ENCODE assay signal across 1 cellular context in genomic region chr16:77190478-77191258, GRCh38.
TF ChIP-seq lines count a peak whose summit lies in the region.

MON1B (plus strand) TSS chr16:77191190; CDS start chr16:77191486, 296 bp downstream.

TF ChIP-seq in HepG2, 621 proteins besides CTCF, POLR2A, EP300 and RAD21 (continued from another document and continues in another):
- TF ChIP-seq HOXA9 (CRISPR knock-in tag; IDR thresholded peaks at IDR 0.05; ENCODE audit: borderline replicate concordance) (no peak), PLRG1 (conservative IDR thresholded peaks at IDR 0.05) (no peak), MXD1 (CRISPR knock-in tag; IDR thresholded peaks at IDR 0.05) (no peak), ZEB1 (IDR thresholded peaks at IDR 0.05; ENCODE audit: insufficient replicate concordance, low read depth) (peak; percentile 55), MXD4 (CRISPR knock-in tag; IDR thresholded peaks at IDR 0.05) (peak; percentile 33; the same call in 1 of the 2 replicates), ZNF446 (CRISPR knock-in tag; IDR thresholded peaks at IDR 0.05) (no peak), NFAT5 (CRISPR knock-in tag; IDR thresholded peaks at IDR 0.05) (no peak), ZNF256 (CRISPR knock-in tag; conservative IDR thresholded peaks at IDR 0.05) (0 out of 2 replicates have a peak, but pooled peaks have one; percentile 43), ARHGAP35 (CRISPR knock-in tag; IDR thresholded peaks at IDR 0.05; ENCODE audit: borderline replicate concordance) (no peak), ATF4 (CRISPR knock-in tag; IDR thresholded peaks at IDR 0.05) (no peak), ZNF605 (CRISPR knock-in tag; IDR thresholded peaks at IDR 0.05) (peak; percentile 90; the same call in 1 of the 2 replicates), MXI1 (IDR thresholded peaks at IDR 0.05; ENCODE audit: borderline replicate concordance, low read depth, low read length) (peak; percentile 44; the same call in 2 of the 3 replicates), EHMT2 (IDR thresholded peaks at IDR 0.05; ENCODE audit: borderline replicate concordance, low read depth, low read length) (peak; percentile 86; the same call in 1 of the 2 replicates), FOXC1 (CRISPR knock-in tag; IDR thresholded peaks at IDR 0.05; ENCODE audit: borderline replicate concordance) (peak; percentile 71; the same call in 1 of the 2 replicates), RXRA (CRISPR knock-in tag; IDR thresholded peaks at IDR 0.05) (peak; percentile 45; the same call in 1 of the 2 replicates), ATF3 (CRISPR knock-in tag; IDR thresholded peaks at IDR 0.05) (no peak), XRCC5 (optimal IDR thresholded peaks at IDR 0.05; ENCODE audit: low read length) (peak; percentile 68), KDM6A (CRISPR knock-in tag; IDR thresholded peaks at IDR 0.05; ENCODE audit: low read depth) (no peak), FOSL1 (CRISPR knock-in tag; IDR thresholded peaks at IDR 0.05; ENCODE audit: borderline replicate concordance) (no peak), MZF1 (CRISPR knock-in tag; IDR thresholded peaks at IDR 0.05; ENCODE audit: borderline replicate concordance) (no peak), SATB2 (CRISPR knock-in tag; IDR thresholded peaks at IDR 0.05) (no peak; the same call in 1 of the 2 replicates), ZNF776 (CRISPR knock-in tag; IDR thresholded peaks at IDR 0.05) (no peak), THYN1 (CRISPR knock-in tag; IDR thresholded peaks at IDR 0.05; ENCODE audit: borderline replicate concordance, low read depth) (no peak), TRAFD1 (CRISPR knock-in tag; IDR thresholded peaks at IDR 0.05; ENCODE audit: borderline replicate concordance) (0 out of 2 replicates have a peak, but pooled peaks have one; percentile 29), ZNF562 (CRISPR knock-in tag; IDR thresholded peaks at IDR 0.05; ENCODE audit: borderline replicate concordance) (no peak), HOXA3 (CRISPR knock-in tag; IDR thresholded peaks at IDR 0.05) (peak; percentile 69), ATAD3A (CRISPR knock-in tag; IDR thresholded peaks at IDR 0.05) (no peak), HMGXB4 (CRISPR knock-in tag; IDR thresholded peaks at IDR 0.05; ENCODE audit: borderline replicate concordance in 1 of 2, low read depth in 1 of 2) (peak; percentile 30 to 82), ZNF333 (CRISPR knock-in tag; IDR thresholded peaks at IDR 0.05; ENCODE audit: borderline replicate concordance) (no peak), DDIT3 (CRISPR knock-in tag; IDR thresholded peaks at IDR 0.05) (no peak), LCORL (IDR thresholded peaks at IDR 0.05) (no peak), LCORL (CRISPR knock-in tag; IDR thresholded peaks at IDR 0.05) (peak; percentile 34; the same call in 1 of the 2 replicates), STAT5B (CRISPR knock-in tag; IDR thresholded peaks at IDR 0.05) (no peak), NCOR1 (IDR thresholded peaks at IDR 0.05; ENCODE audit: borderline replicate concordance, low read length) (no peak), SP1 (IDR thresholded peaks at IDR 0.05) (no peak), SP1 (CRISPR knock-in tag; IDR thresholded peaks at IDR 0.05) (peak; percentile 34; the same call in 1 of the 2 replicates), ARNTL (CRISPR knock-in tag; IDR thresholded peaks at IDR 0.05) (peak; percentile 40; the same call in 1 of the 2 replicates), ZNF850 (CRISPR knock-in tag; conservative IDR thresholded peaks at IDR 0.05) (0 out of 2 replicates have a peak, but pooled peaks have one; percentile 62), ZNF317 (CRISPR knock-in tag; IDR thresholded peaks at IDR 0.05) (peak; percentile 43; the same call in 1 of the 2 replicates), ZFP36L2 (CRISPR knock-in tag; IDR thresholded peaks at IDR 0.05) (peak; percentile 26; the same call in 1 of the 2 replicates), ZNF7 (CRISPR knock-in tag; IDR thresholded peaks at IDR 0.05) (no peak), ZBTB44 (CRISPR knock-in tag; IDR thresholded peaks at IDR 0.05) (0 out of 2 replicates have a peak, but pooled peaks have one; percentile 51), E2F1 (CRISPR knock-in tag; IDR thresholded peaks at IDR 0.05) (no peak; the same call in 1 of the 2 replicates), U2AF1 (optimal IDR thresholded peaks at IDR 0.05; ENCODE audit: low read depth, low read length) (peak; percentile 77), CENPBD1 (CRISPR knock-in tag; IDR thresholded peaks at IDR 0.05; ENCODE audit: borderline replicate concordance, low read depth) (no peak; the same call in 1 of the 2 replicates), ZNF563 (CRISPR knock-in tag; IDR thresholded peaks at IDR 0.05) (peak; percentile 70), ELF1 (CRISPR knock-in tag; IDR thresholded peaks at IDR 0.05) (peak; percentile 99), MNT (IDR thresholded peaks at IDR 0.05) (no peak), NR2F1 (CRISPR knock-in tag; IDR thresholded peaks at IDR 0.05) (no peak), MEIS1 (CRISPR knock-in tag; IDR thresholded peaks at IDR 0.05; ENCODE audit: borderline replicate concordance) (peak; percentile 88; the same call in 1 of the 2 replicates)
